In the genomic region with DNA sequence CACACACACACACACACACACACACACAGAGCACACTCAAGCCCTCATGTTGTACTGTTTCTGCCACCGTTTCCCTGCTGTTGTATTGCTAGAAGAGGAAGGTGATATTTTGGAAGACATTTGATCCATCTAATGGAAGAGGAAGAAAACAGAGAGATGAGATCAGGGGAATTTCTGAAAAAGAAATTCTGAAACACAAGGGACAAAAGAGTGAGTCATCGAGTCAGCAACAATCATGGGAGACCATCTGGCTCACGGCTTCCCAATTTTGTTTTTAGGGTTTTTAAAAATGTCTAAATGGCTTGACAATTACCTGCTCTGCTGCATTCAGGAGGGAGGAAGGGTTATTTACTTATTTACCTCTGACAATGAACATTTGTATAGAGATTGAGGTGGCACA, we compare ENCODE assay signal across 1 cellular context.
TF ChIP-seq lines count a peak whose summit lies in the region.

No MANE protein-coding gene starts in this region.

TF ChIP-seq in H1, 55 proteins besides CTCF, POLR2A, EP300 and RAD21:
- TF ChIP-seq TAF7 (optimal IDR thresholded peaks at IDR 0.05; ENCODE audit: borderline replicate concordance, low read depth, low read length) (no peak), SUZ12 (IDR thresholded peaks at IDR 0.05; ENCODE audit: low read length) (no peak), EGR1 (IDR thresholded peaks at IDR 0.05; ENCODE audit: borderline replicate concordance, low read depth, low read length) (no peak), EZH2 (IDR thresholded peaks at IDR 0.05; ENCODE audit: low read depth, low read length, severe bottlenecking) (no peak), BACH1 (IDR thresholded peaks at IDR 0.05; ENCODE audit: low read length) (no peak), HDAC2 (IDR thresholded peaks at IDR 0.05; ENCODE audit: borderline replicate concordance in 1 of 2, low read depth in 2 of 2, low read length in 2 of 2) (no peak), YY1 (IDR thresholded peaks at IDR 0.05; ENCODE audit: low read depth, low read length) (no peak), FOSL1 (IDR thresholded peaks at IDR 0.05; ENCODE audit: insufficient read depth, low read depth, low read length) (no peak), BCL11A (IDR thresholded peaks at IDR 0.05; ENCODE audit: low read depth in 2 of 2, low read length in 2 of 2) (no peak), NRF1 (IDR thresholded peaks at IDR 0.05; ENCODE audit: low read depth, low read length) (no peak), NANOG (IDR thresholded peaks at IDR 0.05; ENCODE audit: insufficient read depth, low read depth, low read length, poor library complexity, severe bottlenecking) (no peak), KDM5A (IDR thresholded peaks at IDR 0.05; ENCODE audit: low read length) (no peak), CBX8 (IDR thresholded peaks at IDR 0.05; ENCODE audit: borderline replicate concordance, low read depth, low read length) (no peak), TBP (IDR thresholded peaks at IDR 0.05; ENCODE audit: low read depth, low read length) (no peak)
- TF ChIP-seq, protein P1, sequence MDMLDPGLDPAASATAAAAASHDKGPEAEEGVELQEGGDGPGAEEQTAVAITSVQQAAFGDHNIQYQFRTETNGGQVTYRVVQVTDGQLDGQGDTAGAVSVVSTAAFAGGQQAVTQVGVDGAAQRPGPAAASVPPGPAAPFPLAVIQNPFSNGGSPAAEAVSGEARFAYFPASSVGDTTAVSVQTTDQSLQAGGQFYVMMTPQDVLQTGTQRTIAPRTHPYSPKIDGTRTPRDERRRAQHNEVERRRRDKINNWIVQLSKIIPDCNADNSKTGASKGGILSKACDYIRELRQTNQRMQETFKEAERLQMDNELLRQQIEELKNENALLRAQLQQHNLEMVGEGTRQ (IDR thresholded peaks at IDR 0.05; ENCODE audit: low read length): no peak
TF ChIP-seq in H1: peak in this region for 0.
